6 cellular contexts compared by ENCODE assay signal in the genomic region with DNA sequence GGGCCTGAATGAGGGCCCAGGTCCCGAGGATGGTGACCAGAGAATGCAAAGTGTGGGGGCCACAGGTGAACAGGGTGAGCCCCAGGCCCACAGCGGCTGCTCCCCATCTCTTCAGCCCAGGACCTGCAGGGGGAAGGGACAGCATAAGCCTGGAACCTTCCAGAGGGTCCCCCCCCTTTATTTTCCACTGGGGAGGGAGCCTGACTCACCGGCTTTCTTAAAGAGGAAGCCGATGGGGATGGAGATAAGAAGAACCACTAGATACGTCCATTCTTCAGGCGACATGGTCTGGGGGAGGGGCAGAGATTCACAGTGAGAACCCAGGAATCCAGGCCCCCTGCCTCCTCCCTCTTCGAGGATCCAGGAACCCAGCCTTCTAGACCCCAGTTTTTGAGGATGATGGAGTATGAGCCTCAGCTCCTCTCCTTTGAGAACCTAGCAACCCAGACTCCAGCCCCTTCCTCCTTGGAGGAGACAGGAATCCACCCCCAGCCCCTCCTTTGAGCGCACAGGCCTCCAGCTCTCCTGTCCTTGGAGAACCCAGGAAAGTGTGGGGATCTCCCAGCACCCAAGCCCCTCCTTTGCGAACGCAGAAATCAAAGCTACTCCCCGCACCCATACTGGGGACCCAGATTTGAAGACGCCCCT. TPM values are rescaled to one million over a fixed set of nuclear protein-coding genes. Genes with fewer than 3 reads are reported as not detected.
DNase-seq lines count a peak whose midpoint lies in the region; ATAC-seq and TF ChIP-seq lines count a peak whose summit lies in the region.

No MANE protein-coding gene starts in this region.

- H3K36me3 ChIP-seq in cardiac muscle cell (peaks cover 3% of the 10 kb centered on the region), adrenal gland (replicated peaks in 1 of 2) (peaks cover 0 to 19% of the 10 kb centered on the region in 2 donors), mucosa of stomach (ENCODE audit: control insufficient read depth, insufficient read depth, low read length) (no peaks in the 10 kb centered on the region)

- WGBS in adrenal gland, 4 donors: 7 to 15% (median 11%) methylated on average over 8 to 12 of the region's 12 CpGs

- peak overlapping the region; percentile 81 for H3K9ac ChIP-seq in mucosa of stomach (ENCODE audit: low read length)

- H3K27me3 ChIP-seq in cardiac muscle cell (no peaks in the 10 kb centered on the region), adrenal gland (no peaks in the 10 kb centered on the region), mucosa of stomach (ENCODE audit: control insufficient read depth, insufficient read depth, low read length) (no peaks in the 10 kb centered on the region)

- no peak for TF ChIP-seq POLR2A in adrenal gland (IDR thresholded peaks at IDR 0.05)

- H3K27ac ChIP-seq in cardiac muscle cell (peak overlapping the region; percentile 95), adrenal gland (peak overlapping the region; percentile 91 to 100 (median 99))

- TF ChIP-seq CTCF in cardiac muscle cell (IDR thresholded peaks at IDR 0.05; ENCODE audit: low read depth, low read length): no peak
- TF ChIP-seq CTCF in adrenal gland (IDR thresholded peaks at IDR 0.05): no peak

- H3K4me1 ChIP-seq in cardiac muscle cell (ENCODE audit: low read depth) (peaks cover 11% of the 10 kb centered on the region), adrenal gland (replicated peaks in 1 of 2) (peaks cover 32 to 34% of the 10 kb centered on the region in 2 donors), mucosa of stomach (ENCODE audit: control insufficient read depth, insufficient read depth, low read length) (peaks cover 33% of the 10 kb centered on the region)

- H3K4me3 ChIP-seq in cardiac muscle cell (peak overlapping the region; percentile 67), adrenal gland (peak overlapping the region in 3 of 4 donors; percentile 57 to 81 (median 64)), mucosa of stomach (ENCODE audit: low read length) (peak overlapping the region; percentile 22)

- intact Hi-C loops in Right ventricle myocardium inferior (cut with DNase I): no loop called here
- intact Hi-C loops in adrenal gland (cut with DNase I): no loop called here

- H3K9me3 ChIP-seq in cardiac muscle cell (ENCODE audit: low read depth): no peaks in the 10 kb centered on the region
- H3K9me3 ChIP-seq in adrenal gland (replicated peaks in 1 of 3): no peaks in the 10 kb centered on the region
- H3K9me3 ChIP-seq in mucosa of stomach (ENCODE audit: control insufficient read depth, low read length): no peaks in the 10 kb centered on the region

- DNase-seq in cardiac muscle cell (ENCODE audit: low read depth in 1 of 2, low spot score in 1 of 2) (peak in 1 of 2 donors; percentile 50), Right ventricle myocardium inferior (ENCODE audit: missing footprints) (no peak), adrenal gland (peak in 6 of 7 donors; percentile 71 to 90 (median 78))

- ATAC-seq in Right ventricle myocardium inferior (no peak), HG02642 (IDR thresholded peaks at IDR 0.05; ENCODE audit: poor library complexity, unreplicated experiment) (no peak), GM21447 (IDR thresholded peaks at IDR 0.05; ENCODE audit: unreplicated experiment) (no peak)

RNA-seq across cellular contexts. Expression of a gene that starts 1.0 kb away (rescaled TPM):
- total RNA-seq in cardiac muscle cell (131 and 134 TPM in 2 replicates), Right ventricle myocardium inferior (15.1 TPM), adrenal gland (100 to 1,000 TPM; 285 to 670 (median 495) TPM)
- polyA plus RNA-seq in cardiac muscle cell (118 and 128 TPM in 2 replicates), adrenal gland (100 to 1,000 TPM; 130 to 190 (median 189) TPM)

RNA-seq across cellular contexts. Expression of a gene that starts 2.8 kb away (rescaled TPM):
- total RNA-seq in cardiac muscle cell (113 and 130 TPM in 2 replicates), Right ventricle myocardium inferior (16.1 TPM), adrenal gland (100 to 1,000 TPM in 5 of 8 donors, 10 to 100 TPM in 3; 66.4 to 201 (median 113) TPM)
- polyA plus RNA-seq in cardiac muscle cell (114 and 129 TPM in 2 replicates), adrenal gland (10 to 100 TPM; 21.5 to 41.2 (median 26.1) TPM)

RNA-seq across cellular contexts. Expression of a gene that starts 12.3 kb away (rescaled TPM):
- total RNA-seq in cardiac muscle cell (1,874 and 2,216 TPM in 2 replicates), Right ventricle myocardium inferior (681 TPM), adrenal gland (1,000 to 10,000 TPM in 7 of 8 donors, 100 to 1,000 TPM in 1; 928 to 2,677 (median 1,834) TPM)
- polyA plus RNA-seq in cardiac muscle cell (433 and 451 TPM in 2 replicates), adrenal gland (1,000 to 10,000 TPM in 2 of 3 donors, 100 to 1,000 TPM in 1; 545 to 3,006 (median 1,900) TPM)

RNA-seq across cellular contexts. Expression of a gene that starts 15.4 kb away (rescaled TPM):
- total RNA-seq in cardiac muscle cell (0.74 and 1.2 TPM in 2 replicates), Right ventricle myocardium inferior (0.97 TPM), adrenal gland (10 to 100 TPM in 1 of 8 donors, 1 to 10 TPM in 5, under 1 TPM in 2; 0.55 to 18.2 (median 1.3) TPM)
- polyA plus RNA-seq in cardiac muscle cell (3.4 and 5.6 TPM in 2 replicates), adrenal gland (10 to 100 TPM in 1 of 3 donors, 1 to 10 TPM in 1, under 1 TPM in 1; 0.48 to 10.5 (median 1.5) TPM)

RNA-seq across cellular contexts. Expression of a gene that starts 28.8 kb away (rescaled TPM):
- total RNA-seq in cardiac muscle cell: 10.3 and 10.6 TPM in 2 replicates
- 10.1 and 10.8 TPM in 2 replicates for polyA plus RNA-seq in cardiac muscle cell
- total RNA-seq in Right ventricle myocardium inferior: 6.6 TPM
- 10 to 100 TPM in 2 of 8 donors, 1 to 10 TPM in 6; 5.0 to 21.7 (median 9.0) TPM for total RNA-seq in adrenal gland
- 10 to 100 TPM in 2 of 3 donors, 1 to 10 TPM in 1; 5.7 to 22.0 (median 14.8) TPM for polyA plus RNA-seq in adrenal gland
